ENCODE assay signal across 10 cellular contexts in the genomic region with DNA sequence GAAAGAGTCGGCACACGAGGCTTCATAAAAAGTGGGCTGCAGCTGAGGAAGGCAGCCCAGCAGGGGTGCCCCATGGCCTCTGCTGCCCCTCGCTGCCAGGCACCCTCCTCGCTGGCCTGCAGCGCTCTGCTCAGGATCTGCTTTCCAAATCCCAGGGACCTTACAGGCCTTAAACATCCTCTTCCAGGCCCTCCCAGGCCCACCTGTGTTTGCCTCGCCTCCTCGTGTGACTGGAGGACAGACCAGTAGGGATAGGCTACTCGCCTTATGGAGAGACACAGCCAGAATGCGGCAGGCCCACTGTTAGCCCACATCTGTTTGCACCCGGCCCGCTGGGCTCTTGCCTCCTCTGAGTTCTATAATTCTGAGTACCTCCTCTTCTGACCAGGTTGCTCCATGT.
"Had no signal": no experiment of that assay in that cellular context is flagged by ENCODE, and none has a peak within 500 bp of the region (broad histone marks: within the 10 kb centered on the region; RNA-seq: fewer than 3 reads in every experiment).

No MANE protein-coding gene starts in this region.

- H3K27me3 Mint-ChIP-seq: activated B cell treated with CpG ODN at 0.5 μM for 24 hours; activated CD4-positive, alpha-beta T cell treated with anti-CD3 and anti-CD28 coated beads, Interleukin-2, amount 10 ng/mL, durations not matched to agents 24 days and 14 days; activated naive CD4-positive, alpha-beta T cell treated with anti-CD3 and anti-CD28 coated beads, Interleukin-2, amount 50 U/mL, for 24 hours had no signal

- H3K4me3 Mint-ChIP-seq: activated B cell treated with CpG ODN at 0.5 μM for 24 hours; activated CD4-positive, alpha-beta T cell treated with anti-CD3 and anti-CD28 coated beads, Interleukin-2, amount 10 ng/mL, durations not matched to agents 24 days and 14 days; activated naive CD4-positive, alpha-beta T cell treated with anti-CD3 and anti-CD28 coated beads, Interleukin-2, amount 50 U/mL, for 24 hours; T-helper 1 cell treated with Interleukin-12 subunit alpha and Interleukin-12 subunit beta and Interleukin-4 antibody, amounts not matched to agents 30 μg/mL and 1 μg/mL, for 36 hours had no signal

- H3K36me3 ChIP-seq: brain microvascular endothelial cell, stomach had no signal

- DNase-seq: activated B cell treated with CpG ODN at 0.5 μM for 24 hours; activated CD4-positive, alpha-beta T cell treated with anti-CD3 and anti-CD28 coated beads, Interleukin-2, amount 10 ng/mL, durations not matched to agents 24 days and 14 days; activated T-cell treated with anti-CD3 and anti-CD28 coated beads for 4 hours; retina; small intestine; stomach had no signal

- H3K27me3 ChIP-seq: brain microvascular endothelial cell, foreskin keratinocyte, stomach had no signal

- H3K9me3 ChIP-seq: stomach had no signal

- H3K4me3 ChIP-seq: stomach had no signal

- H3K4me1 Mint-ChIP-seq: activated B cell treated with CpG ODN at 0.5 μM for 24 hours; activated CD4-positive, alpha-beta T cell treated with anti-CD3 and anti-CD28 coated beads, Interleukin-2, amount 10 ng/mL, durations not matched to agents 24 days and 14 days; activated naive CD4-positive, alpha-beta T cell treated with anti-CD3 and anti-CD28 coated beads, Interleukin-2, amount 50 U/mL, for 24 hours had no signal

- H3K27ac Mint-ChIP-seq: activated B cell treated with CpG ODN at 0.5 μM for 24 hours; activated CD4-positive, alpha-beta T cell treated with anti-CD3 and anti-CD28 coated beads, Interleukin-2, amount 10 ng/mL, durations not matched to agents 24 days and 14 days; activated naive CD4-positive, alpha-beta T cell treated with anti-CD3 and anti-CD28 coated beads, Interleukin-2, amount 50 U/mL, for 24 hours; T-helper 1 cell treated with Interleukin-12 subunit alpha and Interleukin-12 subunit beta and Interleukin-4 antibody, amounts not matched to agents 30 μg/mL and 1 μg/mL, for 36 hours had no signal

- H3K9me3 Mint-ChIP-seq: activated B cell treated with CpG ODN at 0.5 μM for 24 hours; activated CD4-positive, alpha-beta T cell treated with anti-CD3 and anti-CD28 coated beads, Interleukin-2, amount 10 ng/mL, durations not matched to agents 24 days and 14 days; activated naive CD4-positive, alpha-beta T cell treated with anti-CD3 and anti-CD28 coated beads, Interleukin-2, amount 50 U/mL, for 24 hours; T-helper 1 cell treated with Interleukin-12 subunit alpha and Interleukin-12 subunit beta and Interleukin-4 antibody, amounts not matched to agents 30 μg/mL and 1 μg/mL, for 36 hours had no signal

- H3K4me1 ChIP-seq: stomach had no signal

- H3K27ac ChIP-seq: brain microvascular endothelial cell, foreskin keratinocyte, stomach had no signal

- FAIRE-seq: small intestine had no signal
